Comparison of ENCODE assay signal across 1 cellular context in genomic region chr4:793109-793861, GRCh38.
TF ChIP-seq lines count a peak whose summit lies in the region.

No MANE protein-coding gene starts in this region.

TF ChIP-seq in H1, 55 proteins besides CTCF, POLR2A, EP300 and RAD21:
- no peak for TF ChIP-seq EZH2 (IDR thresholded peaks at IDR 0.05; ENCODE audit: low read depth, low read length, severe bottlenecking)
- TF ChIP-seq E2F6 (IDR thresholded peaks at IDR 0.05), result no peak
- no peak for TF ChIP-seq KDM5A (IDR thresholded peaks at IDR 0.05; ENCODE audit: low read length)
- no peak for TF ChIP-seq NRF1 (IDR thresholded peaks at IDR 0.05; ENCODE audit: low read depth, low read length)
- no peak for TF ChIP-seq ZNF274 (IDR thresholded peaks at IDR 0.05; ENCODE audit: borderline replicate concordance, extremely low read depth, low read length)
- TF ChIP-seq BACH1 (IDR thresholded peaks at IDR 0.05; ENCODE audit: low read length), result no peak
- no peak for TF ChIP-seq BCL11A (IDR thresholded peaks at IDR 0.05; ENCODE audit: low read depth in 2 of 2, low read length in 2 of 2)
- no peak for TF ChIP-seq HDAC2 (IDR thresholded peaks at IDR 0.05; ENCODE audit: borderline replicate concordance in 1 of 2, low read depth in 2 of 2, low read length in 2 of 2)
- no peak for TF ChIP-seq SP1 (IDR thresholded peaks at IDR 0.05; ENCODE audit: low read depth, low read length)
- TF ChIP-seq TCF12 (IDR thresholded peaks at IDR 0.05; ENCODE audit: low read depth, low read length), result no peak
